Comparison of ENCODE assay signal across 15 cellular contexts in the genomic region with DNA sequence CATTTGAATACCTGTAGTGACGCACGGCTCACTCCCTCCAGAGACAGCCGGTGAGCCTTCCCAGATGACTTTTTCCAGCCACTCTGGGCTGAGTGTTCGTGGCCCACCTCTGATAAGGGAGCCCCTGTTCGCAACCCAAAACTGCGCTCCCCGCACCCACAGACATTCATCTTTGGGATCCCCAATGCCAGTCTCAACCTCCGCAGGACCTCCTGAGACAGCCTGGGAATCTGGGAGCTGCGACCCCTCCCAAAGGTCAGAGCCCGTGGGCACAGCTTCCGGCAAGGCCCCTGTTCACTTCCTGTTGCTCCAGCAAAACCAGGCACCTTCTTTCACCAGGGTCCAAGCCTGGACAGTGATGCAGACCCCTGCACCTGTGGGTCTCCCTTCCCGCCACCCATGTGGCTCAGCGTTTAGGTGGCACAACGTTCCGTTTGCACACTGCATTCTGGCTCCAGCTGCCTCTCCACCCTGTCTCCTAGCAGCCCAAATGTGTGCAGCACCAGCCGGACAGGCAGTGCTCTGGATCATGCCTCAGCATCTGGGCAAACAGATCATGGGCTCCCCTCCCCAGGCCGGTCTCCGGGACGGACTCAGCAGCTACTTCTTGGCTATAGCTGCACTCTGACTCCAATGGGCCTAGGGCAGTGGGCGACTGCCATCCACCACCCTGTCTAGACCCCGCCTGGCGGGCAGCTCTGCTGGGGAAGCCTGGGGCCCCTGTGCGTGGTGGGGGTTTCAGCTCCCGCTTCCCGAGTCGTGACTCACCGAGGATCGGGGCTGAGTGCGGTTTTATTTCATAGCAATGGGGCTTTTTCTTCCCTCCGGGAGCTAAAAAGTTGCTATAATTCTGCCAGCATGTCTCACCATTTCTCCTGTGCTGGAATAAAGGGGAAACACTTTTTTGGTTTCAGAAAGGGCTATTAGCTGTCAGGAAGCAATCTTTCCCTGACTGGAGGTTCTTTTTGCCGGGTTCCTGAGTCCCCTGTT.
A peak's percentile ranks its signal among the peaks of the same experiment; 100 is the strongest.
DNase-seq lines count a peak whose midpoint lies in the region; ATAC-seq and TF ChIP-seq lines count a peak whose summit lies in the region.
"Had no signal": no experiment of that assay in that cellular context is flagged by ENCODE, and none has a peak within 500 bp of the region (broad histone marks: within the 10 kb centered on the region; RNA-seq: fewer than 3 reads in every experiment).

No MANE protein-coding gene starts in this region.

- H3K79me1 ChIP-seq in neuronal stem cell (ENCODE audit: low read depth, low read length), result no peaks in the 10 kb centered on the region

- H3K36me3 ChIP-seq in right atrium auricular region, result no peaks in the 10 kb centered on the region
- H3K36me3 ChIP-seq in neuronal stem cell (replicated peaks in 1 of 2; ENCODE audit: control insufficient read depth in 2 of 2, insufficient read depth in 2 of 2, low read length in 2 of 2), result no peaks in the 10 kb centered on the region
- H3K36me3 ChIP-seq in aorta (ENCODE audit: control insufficient read depth in 1 of 2, insufficient read depth in 2 of 2, low read length in 1 of 2), result no peaks in the 10 kb centered on the region

- no CpG with 5 or more reads among the region's 31 CpGs for WGBS in neuronal stem cell (ENCODE audit: extremely low coverage in 2 of 2, insufficient read length in 2 of 2, insufficient replicate concordance in 1 of 2), 2 donors
- WGBS in aorta, 2 donors, result 62 to 67% methylated on average over 31 of the region's 31 CpGs

- H3K9me3 ChIP-seq in right atrium auricular region (no peaks in the 10 kb centered on the region), neuronal stem cell (replicated peaks in 1 of 2; ENCODE audit: control insufficient read depth in 2 of 2, insufficient read depth in 1 of 2, low read depth in 1 of 2, low read length in 2 of 2) (no peaks in the 10 kb centered on the region), aorta (ENCODE audit: control insufficient read depth, low read length) (peaks cover 2% of the 10 kb centered on the region)
- H3K9me3 ChIP-seq: A549, Caco-2 had no signal

- H3K18ac ChIP-seq in neuronal stem cell (ENCODE audit: low read length), result peak overlapping the region; percentile 77

- H3K23ac ChIP-seq in neuronal stem cell (ENCODE audit: low read depth, low read length, poor library complexity), result no peak overlapping the region

- no peak overlapping the region for H4K91ac ChIP-seq in neuronal stem cell (ENCODE audit: low read depth, low read length, poor library complexity)

- no peak overlapping the region for H3K14ac ChIP-seq in neuronal stem cell (ENCODE audit: low read length)

- peak; percentile 59 for DNase-seq in cardiac septum (ENCODE audit: low spot score)
- no peak for DNase-seq in right atrium auricular region (ENCODE audit: low spot score)
- DNase-seq in cerebellar cortex (ENCODE audit: low spot score), result peak; percentile 5
- no peak for DNase-seq in neuronal stem cell (ENCODE audit: low spot score)
- DNase-seq in aorta, result peak; percentile 30 to 48
- DNase-seq in NCI-H1048 (lab: John Stamatoyannopoulos, UW), result no peak
- DNase-seq in activated naive CD4-positive, alpha-beta T cell treated with anti-CD3 and anti-CD28 coated beads, Interleukin-2, amount 50 U/mL, for 16 hours, result no peak
- DNase-seq: GF-D8, NCI-H1092, NCI-H774, PC-9, SHP77 treated with DMSO at 0.1 percent for 48 hours had no signal

- H3K4me1 ChIP-seq in right atrium auricular region (peaks cover 0 to 4% of the 10 kb centered on the region in 2 donors), neuronal stem cell (ENCODE audit: control insufficient read depth in 2 of 2, insufficient read depth in 1 of 2, low read depth in 1 of 2, low read length in 2 of 2) (peaks cover 0 to 6% of the 10 kb centered on the region in 2 donors), aorta (ENCODE audit: control insufficient read depth in 1 of 2, insufficient read depth in 2 of 2, low read length in 2 of 2) (no peaks in the 10 kb centered on the region)
- H3K4me1 ChIP-seq: A549 had no signal

- peak overlapping the region; percentile 50 for H3K9ac ChIP-seq in neuronal stem cell (ENCODE audit: low read depth, low read length, poor library complexity)

- H2AK5ac ChIP-seq in neuronal stem cell (ENCODE audit: low read depth, low read length), result peak overlapping the region; percentile 53

- H2BK120ac ChIP-seq in neuronal stem cell (ENCODE audit: low read depth, low read length), result peak overlapping the region; percentile 22

- intact Hi-C loops in cardiac septum (cut with DNase I), result no loop called here
- intact Hi-C loops in aorta (cut with DNase I), result no loop called here

- no peak overlapping the region for H3K27ac ChIP-seq in right atrium auricular region
- no peak overlapping the region for H3K27ac ChIP-seq in neuronal stem cell (replicated peaks; ENCODE audit: low read length)
- H3K27ac ChIP-seq in aorta (ENCODE audit: low read depth in 1 of 2, low read length in 2 of 2), result no peak overlapping the region
- H3K27ac ChIP-seq: A549, PC-9 had no signal

- H2AFZ ChIP-seq in neuronal stem cell (ENCODE audit: low read length), result no peak overlapping the region
- H2AFZ ChIP-seq: PC-9 had no signal

- H3K27me3 ChIP-seq in right atrium auricular region, result no peaks in the 10 kb centered on the region
- peaks cover 0 to 12% (median 0%) of the 10 kb centered on the region in 3 experiments for H3K27me3 ChIP-seq in neuronal stem cell (ENCODE audit: control insufficient read depth in 3 of 3, insufficient read depth in 3 of 3, low read depth in 1 of 3, low read length in 3 of 3)
- no peaks in the 10 kb centered on the region for H3K27me3 ChIP-seq in aorta (ENCODE audit: control insufficient read depth in 1 of 2, insufficient read depth in 2 of 2, low read length in 1 of 2)

- no peak for TF ChIP-seq CTCF in right atrium auricular region (IDR thresholded peaks at IDR 0.05)

- H3K4ac ChIP-seq in neuronal stem cell (ENCODE audit: low read length), result no peak overlapping the region

- no peak overlapping the region for H2BK5ac ChIP-seq in neuronal stem cell (ENCODE audit: low read length)

- H3K4me3 ChIP-seq in right atrium auricular region (no peak overlapping the region), neuronal stem cell (ENCODE audit: low read length in 2 of 2) (no peak overlapping the region), aorta (ENCODE audit: low read length in 2 of 2) (no peak overlapping the region)
- H3K4me3 ChIP-seq: A549, PC-9 had no signal

- no peak overlapping the region for H3K4me2 ChIP-seq in neuronal stem cell (ENCODE audit: insufficient read depth, low read length, poor library complexity, severe bottlenecking)
- H3K4me2 ChIP-seq: A549, PC-9 had no signal

- no peak overlapping the region for H4K8ac ChIP-seq in neuronal stem cell (ENCODE audit: low read depth, low read length)

- peak overlapping the region; percentile 46 for H2BK12ac ChIP-seq in neuronal stem cell (ENCODE audit: low read length)

- no peak for ATAC-seq in aorta (ENCODE audit: low FRiP score)
- no peak for ATAC-seq in esophagus mucosa

- H2BK15ac ChIP-seq in neuronal stem cell (ENCODE audit: low read length), result peak overlapping the region; percentile 91

Comparison
In these comparisons a context has a peak if more than half of its experiments do, and no peak if none do; other contexts are left out.
1. DNase-seq: peak in cardiac septum (single experiment), cerebellar cortex (single experiment) and aorta (2 of 2); none in right atrium auricular region (single experiment), neuronal stem cell (single experiment), NCI-H1048 (single experiment) and activated naive CD4-positive, alpha-beta T cell treated with anti-CD3 and anti-CD28 coated beads, Interleukin-2, amount 50 U/mL, for 16 hours (single experiment).